ENCODE assay signal across 24 cellular contexts in genomic region chr5:95969055-95969454, GRCh38. TPM values are rescaled to one million over a fixed set of nuclear protein-coding genes. Genes with fewer than 3 reads are reported as not detected.
DNase-seq lines count a peak whose midpoint lies in the region; FAIRE-seq and TF ChIP-seq lines count a peak whose summit lies in the region.
"Had no signal": no experiment of that assay in that cellular context is flagged by ENCODE, and none has a peak within 500 bp of the region (broad histone marks: within the 10 kb centered on the region; RNA-seq: fewer than 3 reads in every experiment).

No MANE protein-coding gene starts in this region.

- TF ChIP-seq CTCF in hepatocyte (IDR thresholded peaks at IDR 0.05; ENCODE audit: poor library complexity) = no peak
- no peak for TF ChIP-seq CTCF in liver (IDR thresholded peaks at IDR 0.05; ENCODE audit: low read depth, low read length, missing input control)
- TF ChIP-seq CTCF in neutrophil (IDR thresholded peaks at IDR 0.05) = no peak
- TF ChIP-seq CTCF in smooth muscle cell (IDR thresholded peaks at IDR 0.05; ENCODE audit: borderline replicate concordance, insufficient read depth, poor library complexity, severe bottlenecking) = no peak
- no peak for TF ChIP-seq CTCF in endodermal cell (conservative IDR thresholded peaks at IDR 0.05)
- TF ChIP-seq CTCF in D721Med (IDR thresholded peaks at IDR 0.05; ENCODE audit: insufficient read depth, missing control alignments) = no peak

- H3K4me1 ChIP-seq in hepatocyte (ENCODE audit: insufficient read depth) (peaks cover 5% of the 10 kb centered on the region), liver (ENCODE audit: control insufficient read depth in 4 of 4, insufficient read depth in 4 of 4, low read length in 3 of 4) (peaks cover 3 to 29% (median 22%) of the 10 kb centered on the region in 4 donors), neutrophil (ENCODE audit: control insufficient read depth in 1 of 2, insufficient read depth in 1 of 2, low read depth in 1 of 2, low read length in 1 of 2) (peaks cover 14 to 22% of the 10 kb centered on the region in 2 experiments), smooth muscle cell (ENCODE audit: low read depth) (no peaks in the 10 kb centered on the region), endodermal cell (ENCODE audit: control insufficient read depth, insufficient read depth, low read length) (peaks cover 17% of the 10 kb centered on the region)
- H3K4me1 ChIP-seq: BE2C; BLaER1 treated with 17β-estradiol and CSF1 and Interleukin-3, amounts not matched to agents 10 nM and 100 nM had no signal

- H3K4me3 ChIP-seq in hepatocyte (no peak overlapping the region), liver (ENCODE audit: low read depth in 1 of 3, low read length in 3 of 3) (no peak overlapping the region), neutrophil (ENCODE audit: low read depth in 1 of 2, low read length in 1 of 2) (no peak overlapping the region), smooth muscle cell (no peak overlapping the region), endodermal cell (ENCODE audit: low read length) (no peak overlapping the region)
- H3K4me3 ChIP-seq: A549; BLaER1 treated with 17β-estradiol and CSF1 and Interleukin-3, amounts not matched to agents 10 nM and 100 nM; GM23248 had no signal

- H3K4me1 Mint-ChIP-seq in endodermal cell = peaks cover 21% of the 10 kb centered on the region
- H3K4me1 Mint-ChIP-seq: CD14-positive monocyte had no signal

- H3K4me3 Mint-ChIP-seq in endodermal cell = no peak overlapping the region
- H3K4me3 Mint-ChIP-seq: CD14-positive monocyte; CD4-positive, alpha-beta T cell; CD8-positive, alpha-beta memory T cell had no signal

- no peaks in the 10 kb centered on the region for H3K27me3 Mint-ChIP-seq in endodermal cell (ENCODE audit: insufficient read depth)
- H3K27me3 Mint-ChIP-seq: CD4-positive, alpha-beta T cell had no signal

- peaks cover 2% of the 10 kb centered on the region for H3K79me2 ChIP-seq in hepatocyte
- no peaks in the 10 kb centered on the region for H3K79me2 ChIP-seq in smooth muscle cell (ENCODE audit: low read depth)

- DNase-seq in hepatocyte (ENCODE audit: low spot score) (no peak), smooth muscle cell (lab: John Stamatoyannopoulos, UW; ENCODE audit: unreplicated experiment) (no peak), NCI-H2107 (lab: John Stamatoyannopoulos, UW) (no peak), endodermal cell (no peak), D721Med (ENCODE audit: insufficient read length, low spot score) (no peak)
- no peak for DNase-seq in activated naive CD4-positive, alpha-beta T cell treated with Interleukin-2 at 50 U/mL for 16 hours
- DNase-seq: 8988T; ACHN; BE2C; CD4-positive, alpha-beta T cell; CD8-positive, alpha-beta memory T cell; DMS53; DMS79 treated with DMSO at 0.1 percent for 48 hours; GF-D8; H7 had no signal

- H3K9ac ChIP-seq in liver (ENCODE audit: low read depth in 1 of 2, low read length in 2 of 2) (no peak overlapping the region), smooth muscle cell (ENCODE audit: low read depth) (no peak overlapping the region), endodermal cell (ENCODE audit: extremely low read depth, low read length, poor library complexity, severe bottlenecking) (no peak overlapping the region)
- H3K9ac ChIP-seq: BLaER1 treated with 17β-estradiol and CSF1 and Interleukin-3, amounts not matched to agents 10 nM and 100 nM; GM23248 had no signal

- H4K20me1 ChIP-seq in hepatocyte (ENCODE audit: insufficient read depth, poor library complexity, severe bottlenecking) (no peaks in the 10 kb centered on the region), smooth muscle cell (ENCODE audit: low read depth) (no peaks in the 10 kb centered on the region)
- H4K20me1 ChIP-seq: BLaER1 treated with 17β-estradiol and CSF1 and Interleukin-3, amounts not matched to agents 10 nM and 100 nM had no signal

- H3K9me3 Mint-ChIP-seq in endodermal cell = no peaks in the 10 kb centered on the region
- H3K9me3 Mint-ChIP-seq: CD4-positive, alpha-beta T cell had no signal

- H2AFZ ChIP-seq in hepatocyte (no peak overlapping the region), smooth muscle cell (ENCODE audit: low read depth) (no peak overlapping the region)
- H2AFZ ChIP-seq: GM23248 had no signal

- 89% methylated on average over 5 of the region's 5 CpGs for WGBS in hepatocyte (ENCODE audit: low lambda C conversion rate, missing lambda C conversion rate)
- WGBS in liver = 94% methylated on average over 5 of the region's 5 CpGs
- WGBS in smooth muscle cell (ENCODE audit: low lambda C conversion rate) = 96% methylated on average over 5 of the region's 5 CpGs
- WGBS in endodermal cell (ENCODE audit: insufficient coverage in 1 of 2, insufficient read length in 1 of 2), 2 experiments = 96 to 98% methylated on average over 5 of the region's 5 CpGs

- H3K36me3 Mint-ChIP-seq in endodermal cell (ENCODE audit: low read depth) = no peaks in the 10 kb centered on the region
- H3K36me3 Mint-ChIP-seq: CD14-positive monocyte had no signal

- H3K27me3 ChIP-seq in hepatocyte = no peaks in the 10 kb centered on the region
- H3K27me3 ChIP-seq in liver (ENCODE audit: control insufficient read depth in 4 of 4, insufficient read depth in 4 of 4, low read length in 3 of 4) = no peaks in the 10 kb centered on the region
- H3K27me3 ChIP-seq in neutrophil = no peaks in the 10 kb centered on the region
- H3K27me3 ChIP-seq in smooth muscle cell (ENCODE audit: low read depth) = no peaks in the 10 kb centered on the region
- H3K27me3 ChIP-seq in endodermal cell (ENCODE audit: control insufficient read depth, insufficient read depth, low read length, poor library complexity, severe bottlenecking) = no peaks in the 10 kb centered on the region
- H3K27me3 ChIP-seq: BE2C; BLaER1 treated with 17β-estradiol and CSF1 and Interleukin-3, amounts not matched to agents 10 nM and 100 nM had no signal

- TF ChIP-seq RAD21 in liver (IDR thresholded peaks at IDR 0.05) = no peak

- H3K9me3 ChIP-seq in hepatocyte (ENCODE audit: low read depth) (peaks cover 10% of the 10 kb centered on the region), liver (ENCODE audit: control insufficient read depth in 4 of 4, low read length in 3 of 4) (no peaks in the 10 kb centered on the region), neutrophil (no peaks in the 10 kb centered on the region), smooth muscle cell (replicated peaks; ENCODE audit: low read depth) (no peaks in the 10 kb centered on the region), endodermal cell (ENCODE audit: control insufficient read depth, low read length) (peaks cover 6% of the 10 kb centered on the region)
- H3K9me3 ChIP-seq: A549, BE2C had no signal

- no peak overlapping the region for H3K4me2 ChIP-seq in hepatocyte
- no peak overlapping the region for H3K4me2 ChIP-seq in smooth muscle cell
- H3K4me2 ChIP-seq: A549; BLaER1 treated with 17β-estradiol and CSF1 and Interleukin-3, amounts not matched to agents 10 nM and 100 nM had no signal

- H3K27ac ChIP-seq in hepatocyte = peak overlapping the region; percentile 70
- peak overlapping the region; percentile 40 to 48 for H3K27ac ChIP-seq in liver (ENCODE audit: low read depth in 1 of 2, low read length in 2 of 2)
- H3K27ac ChIP-seq in neutrophil = peak overlapping the region; percentile 32
- H3K27ac ChIP-seq in smooth muscle cell (ENCODE audit: low read depth) = peak overlapping the region; percentile 48
- H3K27ac ChIP-seq in endodermal cell (ENCODE audit: low read depth, low read length) = no peak overlapping the region
- H3K27ac ChIP-seq: A549; BLaER1 treated with 17β-estradiol and CSF1 and Interleukin-3, amounts not matched to agents 10 nM and 100 nM had no signal

- H3K9me2 ChIP-seq in hepatocyte (replicated peaks; ENCODE audit: insufficient read depth) = no peaks in the 10 kb centered on the region

- H3K27ac Mint-ChIP-seq in endodermal cell = no peak overlapping the region
- H3K27ac Mint-ChIP-seq: CD4-positive, alpha-beta T cell; CD8-positive, alpha-beta memory T cell had no signal

- H3K36me3 ChIP-seq in hepatocyte (replicated peaks; ENCODE audit: insufficient read depth, low read depth) (no peaks in the 10 kb centered on the region), liver (ENCODE audit: control insufficient read depth in 4 of 4, insufficient read depth in 3 of 4, low read depth in 1 of 4, low read length in 3 of 4) (no peaks in the 10 kb centered on the region), neutrophil (no peaks in the 10 kb centered on the region), smooth muscle cell (ENCODE audit: low read depth) (no peaks in the 10 kb centered on the region), endodermal cell (ENCODE audit: control insufficient read depth, insufficient read depth, low read length) (no peaks in the 10 kb centered on the region)
- H3K36me3 ChIP-seq: BE2C; BLaER1 treated with 17β-estradiol and CSF1 and Interleukin-3, amounts not matched to agents 10 nM and 100 nM had no signal

- peaks cover 3% of the 10 kb centered on the region for H3F3A ChIP-seq in smooth muscle cell (ENCODE audit: low read depth)

- no peak for FAIRE-seq in D721Med (lab: Jason Lieb, UNC)
- FAIRE-seq: A549, GM12891, GM18507, H1 had no signal

TF ChIP-seq in liver, 16 proteins besides CTCF, POLR2A, EP300 and RAD21 (continues in another document):
- TF ChIP-seq HNF4G (IDR thresholded peaks at IDR 0.05) (no peak), GABPA (IDR thresholded peaks at IDR 0.05 in 1 of 2, conservative IDR thresholded peaks at IDR 0.05 in 1 of 2) (no peak)

RNA-seq across cellular contexts. Expression of gene ELL2, which starts 7.4 kb away (rescaled TPM):
- 51.1 and 56.0 TPM in 2 replicates for total RNA-seq in hepatocyte
- polyA plus RNA-seq in hepatocyte = 31.9 and 34.6 TPM in 2 replicates
- total RNA-seq in liver = 10 to 100 TPM; 53.9 to 64.5 TPM
- 10 to 100 TPM; 21.0 to 37.9 TPM for polyA plus RNA-seq in liver
- total RNA-seq in smooth muscle cell = 49.9 and 67.9 TPM in 2 replicates
- polyA plus RNA-seq in smooth muscle cell = 14.4 and 30.9 TPM in 2 replicates
- 10 to 100 TPM; 28.6 to 44.1 TPM for total RNA-seq in endodermal cell
- polyA plus RNA-seq in endodermal cell (2013, experiment 1 of 2) = 16.7 TPM
- polyA plus RNA-seq in endodermal cell (2013, experiment 2 of 2) = 17.0 TPM
